ENCODE assay signal across 11 cellular contexts in genomic region chr3:46031269-46031668, GRCh38. TPM values are rescaled to one million over a fixed set of nuclear protein-coding genes. Genes with fewer than 3 reads are reported as not detected.
"Had no signal": no experiment of that assay in that cellular context is flagged by ENCODE, and none has a peak within 500 bp of the region (broad histone marks: within the 10 kb centered on the region; RNA-seq: fewer than 3 reads in every experiment).

No MANE protein-coding gene starts in this region.

- H2AFZ ChIP-seq: GM23338 had no signal

- H3K4me2 ChIP-seq: GM23338 had no signal

- H3K27ac Mint-ChIP-seq: GM23338, HFFc6 had no signal

- ATAC-seq: GM23338, HCT116, K562 had no signal

- DNase-seq: HFFc6, IMR-90, KG1 had no signal

- H3K36me3 ChIP-seq: HAP-1 had no signal

- H3K9me3 ChIP-seq: HAP-1 had no signal

- H3K4me1 ChIP-seq: HAP-1 had no signal

- H3K4me3 ChIP-seq: GM23338, HAP-1, K562 had no signal

- FAIRE-seq: H1, H54, K562 had no signal

- H3K4me3 Mint-ChIP-seq: GM23338, HFFc6 had no signal

- H3K4me1 Mint-ChIP-seq: GM23338 had no signal

- H3K27ac ChIP-seq: HL-60 had no signal

RNA-seq across cellular contexts. Expression of gene XCR1, which starts 4.0 kb away (rescaled TPM):
- total RNA-seq: GM23338, H1, HFFc6, HT1080, IMR-90, K562 had no signal
- polyA plus RNA-seq: GM23338, IMR-90, K562 had no signal
